8 cellular contexts compared by ENCODE assay signal in genomic region chr19:45038931-45039893, GRCh38. TPM values are rescaled to one million over a fixed set of nuclear protein-coding genes. Genes with fewer than 3 reads are reported as not detected.
A peak's percentile ranks its signal among the peaks of the same experiment; 100 is the strongest.
DNase-seq lines count a peak whose midpoint lies in the region; ATAC-seq and TF ChIP-seq lines count a peak whose summit lies in the region.

Gene CLASRP (plus strand): TSS chr19:45039045. CDS start chr19:45040213, 1,168 bp downstream.

- no peak for TF ChIP-seq CTCF in liver (IDR thresholded peaks at IDR 0.05; ENCODE audit: low read depth, low read length, missing input control)

- ATAC-seq in HG03457 (IDR thresholded peaks at IDR 0.05; ENCODE audit: unreplicated experiment), result peak; percentile 58

- DNase-seq in Ammon's horn (ENCODE audit: low spot score), result peak; percentile 94
- DNase-seq in GM19238 (ENCODE audit: insufficient read length, low spot score), result peak; percentile 80
- peak; percentile 3 for DNase-seq in NCI-H524 treated with DMSO at 0.1 percent for 48 hours (lab: John Stamatoyannopoulos, UW)
- DNase-seq in activated CD4-positive, alpha-beta T cell treated with anti-CD3 and anti-CD28 coated beads, Interleukin-2, amount 50 U/mL, for 24 hours (ENCODE audit: low read depth in 1 of 2, low spot score in 1 of 2), result peak; percentile 72 to 82
- DNase-seq in dermis blood vessel endothelial cell, result peak; percentile 93
- peak; percentile 90 for DNase-seq in stimulated activated CD4-positive, alpha-beta T cell treated with anti-CD3 and anti-CD28 coated beads, Interleukin-4, amount 100 ng/mL, for 1 hour

- H3K9ac ChIP-seq in liver (ENCODE audit: low read depth in 1 of 2, low read length in 2 of 2), result peak within 1 kb of the TSS; percentile 73 to 98

- H3K4me1 ChIP-seq in liver (ENCODE audit: control insufficient read depth in 4 of 4, insufficient read depth in 4 of 4, low read length in 3 of 4), result peaks cover 3 to 37% (median 32%) of the 10 kb centered on the region in 4 donors

- peak; percentile 16 to 26 for TF ChIP-seq RAD21 in liver (IDR thresholded peaks at IDR 0.05)

- no peaks in the 10 kb centered on the region for H3K9me3 ChIP-seq in liver (ENCODE audit: control insufficient read depth in 4 of 4, low read length in 3 of 4)

- H3K36me3 ChIP-seq in liver (ENCODE audit: control insufficient read depth in 4 of 4, insufficient read depth in 3 of 4, low read depth in 1 of 4, low read length in 3 of 4), result peaks cover 2 to 26% (median 18%) of the 10 kb centered on the region in 4 donors

- peak within 1 kb of the TSS; percentile 97 to 99 for H3K27ac ChIP-seq in liver (ENCODE audit: low read depth in 1 of 2, low read length in 2 of 2)

- 3% methylated on average over 62 of the region's 62 CpGs for WGBS in liver

- H3K27me3 ChIP-seq in liver (ENCODE audit: control insufficient read depth in 4 of 4, insufficient read depth in 4 of 4, low read length in 3 of 4), result no peaks in the 10 kb centered on the region

- H3K4me3 ChIP-seq in liver (ENCODE audit: low read depth in 1 of 3, low read length in 3 of 3), result peak within 1 kb of the TSS; percentile 82 to 96 (median 90)

TF ChIP-seq in liver, 16 proteins besides CTCF, POLR2A, EP300 and RAD21:
- TF ChIP-seq ZBTB33 (IDR thresholded peaks at IDR 0.05), result peak; percentile 24
- no peak for TF ChIP-seq FOXA1 (IDR thresholded peaks at IDR 0.05)
- no peak for TF ChIP-seq TAF1 (conservative IDR thresholded peaks at IDR 0.05)
- no peak for TF ChIP-seq HNF4A (conservative IDR thresholded peaks at IDR 0.05)
- TF ChIP-seq SP1 (IDR thresholded peaks at IDR 0.05), result peak; percentile 65
- TF ChIP-seq GABPA (IDR thresholded peaks at IDR 0.05 in 1 of 2, conservative IDR thresholded peaks at IDR 0.05 in 1 of 2), result peak; percentile 92 to 97
- TF ChIP-seq, protein P1, sequence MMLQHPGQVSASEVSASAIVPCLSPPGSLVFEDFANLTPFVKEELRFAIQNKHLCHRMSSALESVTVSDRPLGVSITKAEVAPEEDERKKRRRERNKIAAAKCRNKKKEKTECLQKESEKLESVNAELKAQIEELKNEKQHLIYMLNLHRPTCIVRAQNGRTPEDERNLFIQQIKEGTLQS (IDR thresholded peaks at IDR 0.05), result no peak
- peak; percentile 30 to 37 for TF ChIP-seq RXRA (IDR thresholded peaks at IDR 0.05)
- TF ChIP-seq HNF4G (IDR thresholded peaks at IDR 0.05), result no peak
- TF ChIP-seq JUND (IDR thresholded peaks at IDR 0.05), result no peak
- peak; percentile 54 for TF ChIP-seq YY1 (IDR thresholded peaks at IDR 0.05)
- TF ChIP-seq NR2F2 (IDR thresholded peaks at IDR 0.05), result no peak
- TF ChIP-seq MAX (IDR thresholded peaks at IDR 0.05), result peak; percentile 21
- no peak for TF ChIP-seq FOXA2 (IDR thresholded peaks at IDR 0.05)
- no peak for TF ChIP-seq EGR1 (IDR thresholded peaks at IDR 0.05; ENCODE audit: low read depth in 2 of 2)
- TF ChIP-seq REST (IDR thresholded peaks at IDR 0.05), result peak; percentile 47

RNA-seq across cellular contexts. Expression of gene CLASRP, which starts in this region (rescaled TPM):
- 13.8 and 16.0 TPM in 2 replicates for total RNA-seq in dermis blood vessel endothelial cell
- 10 to 100 TPM; 13.0 to 44.3 TPM for total RNA-seq in liver
- polyA plus RNA-seq in liver, result 10 to 100 TPM in 1 of 2 donors, 1 to 10 TPM in 1; 9.0 to 12.6 TPM

Comparison
In these comparisons a context has a peak if more than half of its experiments do, and no peak if none do; other contexts are left out.
1. Peak in every context shown above with its lines: DNase-seq, ATAC-seq, H3K4me3 ChIP-seq and H3K27ac ChIP-seq.
2. DNase-seq: peak in every context shown above with its lines; median percentile 94 in Ammon's horn; 93 in dermis blood vessel endothelial cell; 90 in stimulated activated CD4-positive, alpha-beta T cell treated with anti-CD3 and anti-CD28 coated beads, Interleukin-4, amount 100 ng/mL, for 1 hour; 80 in GM19238; 77 in activated CD4-positive, alpha-beta T cell treated with anti-CD3 and anti-CD28 coated beads, Interleukin-2, amount 50 U/mL, for 24 hours; 3 in NCI-H524 treated with DMSO at 0.1 percent for 48 hours.